ENCODE assay signal across 9 cellular contexts in the genomic region with DNA sequence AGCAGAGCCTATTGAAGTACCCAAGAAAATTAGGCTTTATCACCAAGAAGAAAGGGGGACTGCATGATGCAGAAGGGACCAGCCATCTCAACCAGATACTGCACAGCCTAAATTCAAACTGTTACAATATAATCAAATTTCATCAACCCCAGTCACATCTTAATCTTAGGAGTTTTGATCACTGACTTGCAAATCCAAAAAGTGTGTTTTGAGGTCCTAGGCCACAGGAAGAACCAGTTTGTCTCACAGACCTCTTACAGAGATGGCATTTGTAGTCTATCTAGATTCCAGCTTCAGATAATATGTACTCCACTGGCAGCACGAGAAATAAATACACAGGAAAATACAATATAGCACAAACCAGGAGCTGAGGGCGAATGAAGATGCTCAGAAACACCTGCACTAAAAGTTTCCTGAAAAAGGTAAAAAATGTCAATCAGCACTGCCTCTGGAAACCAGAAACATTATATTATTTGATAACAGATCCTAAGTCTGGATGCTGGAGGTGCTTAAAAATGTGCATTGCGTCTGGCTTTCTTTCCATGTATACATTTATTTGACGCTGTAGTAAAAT. TPM values are rescaled to one million over a fixed set of nuclear protein-coding genes. Genes with fewer than 3 reads are reported as not detected.
A peak's percentile ranks its signal among the peaks of the same experiment; 100 is the strongest.
DNase-seq lines count a peak whose midpoint lies in the region; ATAC-seq and TF ChIP-seq lines count a peak whose summit lies in the region.
"Had no signal": no experiment of that assay in that cellular context is flagged by ENCODE, and none has a peak within 500 bp of the region (broad histone marks: within the 10 kb centered on the region; RNA-seq: fewer than 3 reads in every experiment).

No MANE protein-coding gene starts in this region.

- ATAC-seq in activated B cell treated with CpG ODN at 0.5 μM for 24 hours (ENCODE audit: low read depth) = no peak
- no peak for ATAC-seq in gastroesophageal sphincter
- ATAC-seq in GM18867 (IDR thresholded peaks at IDR 0.05; ENCODE audit: unreplicated experiment) = no peak

- H3K9me3 Mint-ChIP-seq in activated B cell treated with CpG ODN at 0.5 μM for 24 hours = no peaks in the 10 kb centered on the region

- CTCF ChIA-PET in activated B cell treated with CpG ODN at 0.5 μM for 24 hours (lab: Charles Lee) = no interaction called here

- TF ChIP-seq CTCF in activated B cell treated with CpG ODN at 0.5 μM for 24 hours (IDR thresholded peaks at IDR 0.05) (no peak), gastroesophageal sphincter (IDR thresholded peaks at IDR 0.05) (no peak), stomach (IDR thresholded peaks at IDR 0.05) (no peak)

- POLR2A ChIA-PET in activated B cell treated with CpG ODN at 0.5 μM for 24 hours (lab: Charles Lee) = interaction anchor here (2.6 kb wide), 1 partner anchor 35 kb away, joined by 18 read pairs; no protein-coding TSS in a partner anchor

- H3K27ac Mint-ChIP-seq in activated B cell treated with CpG ODN at 0.5 μM for 24 hours = peak overlapping the region; percentile 90

- no peak for TF ChIP-seq POLR2A in gastroesophageal sphincter (IDR thresholded peaks at IDR 0.05)
- no peak for TF ChIP-seq POLR2A in stomach (IDR thresholded peaks at IDR 0.05)

- H3K9me3 ChIP-seq in gastroesophageal sphincter = no peaks in the 10 kb centered on the region
- H3K9me3 ChIP-seq in stomach = peaks cover 0 to under 1% (median 0%) of the 10 kb centered on the region in 4 donors

- intact Hi-C loops in activated B cell treated with CpG ODN at 0.5 μM for 24 hours (cut with micrococcal nuclease) (loop anchor here (1.0 to 5.0 kb wide), 6 partner anchors 17 to 154 kb away; partner anchors contain the start of genes BTN2A1, BTN3A1 and BTN3A2), stomach (cut with DNase I; ENCODE audit: low total_unique reads) (no loop called here), posterior cingulate gyrus (cut with DNase I) (no loop called here)

- H3K36me3 ChIP-seq in gastroesophageal sphincter = peaks cover 0 to 7% of the 10 kb centered on the region in 2 donors
- H3K36me3 ChIP-seq in stomach = peaks cover 0 to 12% (median 6%) of the 10 kb centered on the region in 4 donors

- peaks cover 0 to 29% (median 3%) of the 10 kb centered on the region in 3 donors for H3K4me1 ChIP-seq in gastroesophageal sphincter
- peaks cover 10 to 36% (median 20%) of the 10 kb centered on the region in 4 donors for H3K4me1 ChIP-seq in stomach

- H3K4me3 ChIP-seq in gastroesophageal sphincter (peak overlapping the region; percentile 55 to 57), stomach (peak overlapping the region; percentile 50 to 63 (median 52))

- peak overlapping the region; percentile 92 for H3K4me3 Mint-ChIP-seq in activated B cell treated with CpG ODN at 0.5 μM for 24 hours

- DNase-seq in DMS 273 (lab: John Stamatoyannopoulos, UW; ENCODE audit: unreplicated experiment) = peak; percentile 27
- no peak for DNase-seq in DMS 273 treated with DMSO at 0.1 percent for 48 hours (lab: John Stamatoyannopoulos, UW)
- DNase-seq in activated B cell treated with CpG ODN at 0.5 μM for 24 hours = no peak
- DNase-seq in stomach = no peak
- DNase-seq in GM03348 (ENCODE audit: low spot score) = no peak
- no peak for DNase-seq in posterior cingulate gyrus
- DNase-seq: 8988T had no signal

- H3K27ac ChIP-seq in gastroesophageal sphincter = peak overlapping the region; percentile 56 to 85 (median 83)
- peak overlapping the region in 4 of 5 donors; percentile 80 to 94 (median 88) for H3K27ac ChIP-seq in stomach

- peaks cover 40% of the 10 kb centered on the region for H3K4me1 Mint-ChIP-seq in activated B cell treated with CpG ODN at 0.5 μM for 24 hours

- 14 to 18% methylated on average over 4 of the region's 4 CpGs for WGBS in gastroesophageal sphincter (ENCODE audit: low coverage in 1 of 2), 2 donors
- WGBS in stomach, 5 donors = 10 to 23% (median 17%) methylated on average over 4 of the region's 4 CpGs

- H3K27me3 ChIP-seq in gastroesophageal sphincter (no peaks in the 10 kb centered on the region), stomach (no peaks in the 10 kb centered on the region)

- H3K27me3 Mint-ChIP-seq in activated B cell treated with CpG ODN at 0.5 μM for 24 hours = no peaks in the 10 kb centered on the region

- TF ChIP-seq EP300 in gastroesophageal sphincter (IDR thresholded peaks at IDR 0.05) (no peak), stomach (IDR thresholded peaks at IDR 0.05) (no peak)

- H3K36me3 Mint-ChIP-seq in activated B cell treated with CpG ODN at 0.5 μM for 24 hours (ENCODE audit: low read depth) = peaks cover 25% of the 10 kb centered on the region

RNA-seq across cellular contexts. Expression of gene BTN3A3, which starts 0.7 kb away (rescaled TPM):
- total RNA-seq in activated B cell treated with CpG ODN at 0.5 μM for 24 hours (51.9 and 54.1 TPM in 2 replicates), gastroesophageal sphincter (10 to 100 TPM in 2 of 4 donors, 1 to 10 TPM in 2; 5.0 to 13.4 (median 8.2) TPM), stomach (10 to 100 TPM in 3 of 5 donors, 1 to 10 TPM in 2; 7.4 to 77.2 (median 12.5) TPM)
- polyA plus RNA-seq in stomach = 1 to 10 TPM; 2.6 to 7.6 (median 4.3) TPM

RNA-seq across cellular contexts. Expression of gene BTN2A1, which starts 18.1 kb away (rescaled TPM):
- 39.7 and 45.1 TPM in 2 replicates for total RNA-seq in activated B cell treated with CpG ODN at 0.5 μM for 24 hours
- total RNA-seq in gastroesophageal sphincter = 10 to 100 TPM; 14.7 to 23.9 (median 18.2) TPM
- 10 to 100 TPM in 3 of 5 donors, 1 to 10 TPM in 2; 2.9 to 16.9 (median 14.6) TPM for total RNA-seq in stomach
- 10 to 100 TPM in 1 of 3 donors, 1 to 10 TPM in 2; 7.0 to 14.2 (median 7.2) TPM for polyA plus RNA-seq in stomach

RNA-seq across cellular contexts. Expression of gene BTN3A1, which starts 37.6 kb away (rescaled TPM):
- total RNA-seq in activated B cell treated with CpG ODN at 0.5 μM for 24 hours = 55.4 and 61.7 TPM in 2 replicates
- 10 to 100 TPM in 1 of 4 donors, 1 to 10 TPM in 3; 7.5 to 14.3 (median 8.2) TPM for total RNA-seq in gastroesophageal sphincter
- total RNA-seq in stomach = 10 to 100 TPM in 4 of 5 donors, 1 to 10 TPM in 1; 8.9 to 76.5 (median 23.9) TPM
- 10 to 100 TPM in 1 of 3 donors, 1 to 10 TPM in 2; 3.4 to 11.0 (median 5.2) TPM for polyA plus RNA-seq in stomach

RNA-seq across cellular contexts. Expression of gene BTN2A2, which starts 56.7 kb away (rescaled TPM):
- total RNA-seq in activated B cell treated with CpG ODN at 0.5 μM for 24 hours (77.5 and 79.9 TPM in 2 replicates), gastroesophageal sphincter (10 to 100 TPM in 1 of 4 donors, 1 to 10 TPM in 3; 6.3 to 16.3 (median 7.1) TPM), stomach (10 to 100 TPM in 3 of 5 donors, 1 to 10 TPM in 1, under 1 TPM in 1; 0.29 to 23.3 (median 14.2) TPM)
- 1 to 10 TPM; 1.3 to 6.0 (median 5.3) TPM for polyA plus RNA-seq in stomach
